ENCODE assay signal across 1 cellular context in the genomic region with DNA sequence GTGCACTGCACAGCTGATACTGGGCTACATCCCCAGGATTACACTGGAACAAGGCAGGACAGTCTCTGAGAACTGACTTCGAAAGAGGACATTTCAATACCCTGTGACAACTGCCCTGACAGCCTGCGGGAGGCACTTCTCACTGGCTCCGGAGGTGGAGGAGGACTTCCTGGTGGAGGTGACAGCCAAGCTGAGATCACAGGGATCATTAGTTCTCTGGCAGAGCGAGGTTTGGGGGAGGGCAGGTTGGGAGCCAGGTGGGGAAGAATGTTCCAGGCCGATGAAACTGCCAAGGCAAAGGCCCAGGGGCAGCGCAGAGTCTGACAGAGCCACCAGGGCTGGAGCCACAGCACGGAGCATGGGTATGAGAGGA.
TF ChIP-seq lines count a peak whose summit lies in the region.

No MANE protein-coding gene starts in this region.

TF ChIP-seq in liver, 16 proteins besides CTCF, POLR2A, EP300 and RAD21 (continued from another document):
- TF ChIP-seq, protein P1, sequence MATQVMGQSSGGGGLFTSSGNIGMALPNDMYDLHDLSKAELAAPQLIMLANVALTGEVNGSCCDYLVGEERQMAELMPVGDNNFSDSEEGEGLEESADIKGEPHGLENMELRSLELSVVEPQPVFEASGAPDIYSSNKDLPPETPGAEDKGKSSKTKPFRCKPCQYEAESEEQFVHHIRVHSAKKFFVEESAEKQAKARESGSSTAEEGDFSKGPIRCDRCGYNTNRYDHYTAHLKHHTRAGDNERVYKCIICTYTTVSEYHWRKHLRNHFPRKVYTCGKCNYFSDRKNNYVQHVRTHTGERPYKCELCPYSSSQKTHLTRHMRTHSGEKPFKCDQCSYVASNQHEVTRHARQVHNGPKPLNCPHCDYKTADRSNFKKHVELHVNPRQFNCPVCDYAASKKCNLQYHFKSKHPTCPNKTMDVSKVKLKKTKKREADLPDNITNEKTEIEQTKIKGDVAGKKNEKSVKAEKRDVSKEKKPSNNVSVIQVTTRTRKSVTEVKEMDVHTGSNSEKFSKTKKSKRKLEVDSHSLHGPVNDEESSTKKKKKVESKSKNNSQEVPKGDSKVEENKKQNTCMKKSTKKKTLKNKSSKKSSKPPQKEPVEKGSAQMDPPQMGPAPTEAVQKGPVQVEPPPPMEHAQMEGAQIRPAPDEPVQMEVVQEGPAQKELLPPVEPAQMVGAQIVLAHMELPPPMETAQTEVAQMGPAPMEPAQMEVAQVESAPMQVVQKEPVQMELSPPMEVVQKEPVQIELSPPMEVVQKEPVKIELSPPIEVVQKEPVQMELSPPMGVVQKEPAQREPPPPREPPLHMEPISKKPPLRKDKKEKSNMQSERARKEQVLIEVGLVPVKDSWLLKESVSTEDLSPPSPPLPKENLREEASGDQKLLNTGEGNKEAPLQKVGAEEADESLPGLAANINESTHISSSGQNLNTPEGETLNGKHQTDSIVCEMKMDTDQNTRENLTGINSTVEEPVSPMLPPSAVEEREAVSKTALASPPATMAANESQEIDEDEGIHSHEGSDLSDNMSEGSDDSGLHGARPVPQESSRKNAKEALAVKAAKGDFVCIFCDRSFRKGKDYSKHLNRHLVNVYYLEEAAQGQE (IDR thresholded peaks at IDR 0.05), result no peak
- TF ChIP-seq SP1 (IDR thresholded peaks at IDR 0.05) (no peak), JUND (IDR thresholded peaks at IDR 0.05) (no peak), FOXA2 (IDR thresholded peaks at IDR 0.05) (no peak), EGR1 (IDR thresholded peaks at IDR 0.05; ENCODE audit: low read depth in 2 of 2) (no peak), NR2F2 (IDR thresholded peaks at IDR 0.05) (no peak), FOXA1 (IDR thresholded peaks at IDR 0.05) (no peak)
- TF ChIP-seq, protein P2, sequence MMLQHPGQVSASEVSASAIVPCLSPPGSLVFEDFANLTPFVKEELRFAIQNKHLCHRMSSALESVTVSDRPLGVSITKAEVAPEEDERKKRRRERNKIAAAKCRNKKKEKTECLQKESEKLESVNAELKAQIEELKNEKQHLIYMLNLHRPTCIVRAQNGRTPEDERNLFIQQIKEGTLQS (IDR thresholded peaks at IDR 0.05), result no peak
- TF ChIP-seq, protein P3, sequence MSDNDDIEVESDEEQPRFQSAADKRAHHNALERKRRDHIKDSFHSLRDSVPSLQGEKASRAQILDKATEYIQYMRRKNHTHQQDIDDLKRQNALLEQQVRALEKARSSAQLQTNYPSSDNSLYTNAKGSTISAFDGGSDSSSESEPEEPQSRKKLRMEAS (IDR thresholded peaks at IDR 0.05), result no peak
TF ChIP-seq in liver: peak in this region for 0.
